Comparison of ENCODE assay signal across 21 cellular contexts in the genomic region with DNA sequence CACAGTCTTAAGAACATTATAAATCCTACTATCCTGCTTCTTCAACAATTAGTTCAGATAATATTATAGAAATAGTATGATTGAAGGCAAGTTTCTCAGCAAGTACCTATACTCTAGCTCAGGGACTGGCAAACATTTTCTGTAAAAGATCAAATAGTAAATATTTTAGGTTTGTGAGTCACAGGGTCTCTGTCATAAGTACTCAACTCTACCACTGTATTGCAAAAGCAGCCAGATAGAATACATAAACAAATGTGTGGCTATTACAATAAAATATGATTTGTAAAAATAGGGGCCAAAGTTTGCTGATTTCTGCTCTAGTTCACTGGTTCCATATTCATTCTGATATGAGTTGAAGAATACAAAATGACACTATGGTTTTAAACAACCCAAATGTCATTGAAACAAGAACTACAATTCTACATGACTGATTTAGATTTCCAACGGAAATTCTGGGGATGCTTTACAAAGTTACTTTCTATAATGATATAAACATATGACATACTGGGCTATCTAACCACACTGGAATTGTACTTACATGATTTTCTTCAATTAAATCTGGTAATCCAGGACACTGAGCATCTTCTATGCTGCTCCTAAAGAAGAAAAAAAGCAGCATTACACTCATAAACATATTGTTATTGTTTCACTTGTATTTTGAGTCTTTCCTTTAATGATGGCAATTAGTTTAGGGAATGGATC. TPM values are rescaled to one million over a fixed set of nuclear protein-coding genes. Genes with fewer than 3 reads are reported as not detected.
DNase-seq lines count a peak whose midpoint lies in the region; ATAC-seq, FAIRE-seq and TF ChIP-seq lines count a peak whose summit lies in the region.
"Had no signal": no experiment of that assay in that cellular context is flagged by ENCODE, and none has a peak within 500 bp of the region (broad histone marks: within the 10 kb centered on the region; RNA-seq: fewer than 3 reads in every experiment).

No MANE protein-coding gene starts in this region.

- H3K79me1 ChIP-seq in mesenchymal stem cell (replicated peaks; ENCODE audit: low read length, poor library complexity, severe bottlenecking): no peaks in the 10 kb centered on the region

- H3K14ac ChIP-seq in mesenchymal stem cell (ENCODE audit: low read length in 2 of 2): no peak overlapping the region

- H3K18ac ChIP-seq in mesenchymal stem cell (ENCODE audit: low read depth in 1 of 2, low read length in 2 of 2): no peak overlapping the region

- no peak overlapping the region for H3K4me3 Mint-ChIP-seq in HFFc6
- H3K4me3 Mint-ChIP-seq: B cell; CD4-positive, alpha-beta T cell had no signal

- H3K36me3 ChIP-seq in mesenchymal stem cell (ENCODE audit: control insufficient read depth in 1 of 2, insufficient read depth in 2 of 2, low read depth in 1 of 2, low read length in 2 of 2): peaks cover 0 to 20% of the 10 kb centered on the region in 2 experiments

- no peak for ATAC-seq in GM18870 (IDR thresholded peaks at IDR 0.05; ENCODE audit: unreplicated experiment)
- ATAC-seq in stimulated activated naive CD8-positive, alpha-beta T cell treated with anti-CD3 and anti-CD28 coated beads, Interleukin-15, Interleukin-2, amounts not matched to agents 100 U/mL and 50 U/mL, for 24 hours: no peak
- ATAC-seq: A549 had no signal

- peak overlapping the region; percentile 44 for H3K9ac ChIP-seq in mesenchymal stem cell (ENCODE audit: low read length)

- H3K4me1 ChIP-seq in mesenchymal stem cell (ENCODE audit: control insufficient read depth, insufficient read depth, low read depth, low read length): no peaks in the 10 kb centered on the region
- H3K4me1 ChIP-seq: A549 had no signal

- no peak overlapping the region for H2AFZ ChIP-seq in mesenchymal stem cell (ENCODE audit: low read depth, low read length)

- no peaks in the 10 kb centered on the region for H3K9me3 Mint-ChIP-seq in HFFc6
- H3K9me3 Mint-ChIP-seq: CD4-positive, alpha-beta T cell had no signal

- H3K9me3 ChIP-seq in mesenchymal stem cell (ENCODE audit: control insufficient read depth, low read length): no peaks in the 10 kb centered on the region
- H3K9me3 ChIP-seq: A549 had no signal

- H4K91ac ChIP-seq in mesenchymal stem cell (ENCODE audit: low read length): no peak overlapping the region

- peak; percentile 13 for DNase-seq in AG08395 (ENCODE audit: low spot score)
- DNase-seq in HFFc6: peak; percentile 10
- peak; percentile 60 for DNase-seq in mesenchymal stem cell
- DNase-seq in DMS53 treated with DMSO at 0.1 percent for 48 hours (lab: John Stamatoyannopoulos, UW; ENCODE audit: unreplicated experiment): no peak
- DNase-seq in stimulated activated naive CD8-positive, alpha-beta T cell treated with anti-CD3 and anti-CD28 coated beads, Interleukin-15, Interleukin-2, amounts not matched to agents 100 U/mL and 50 U/mL, for 24 hours: no peak
- no peak for DNase-seq in activated effector memory CD4-positive, alpha-beta T cell treated with anti-CD3 and anti-CD28 coated beads, Interleukin-2, amount 50 U/mL, for 16 hours
- DNase-seq: Calu3; CD4-positive, alpha-beta T cell; DMS79; GF-D8; H7; NCI-H146; NCI-H345; NCI-H526 treated with DMSO at 0.1 percent for 48 hours; NK-92 treated with Interleukin-12 subunit alpha and Interleukin-12 subunit beta, amount 100 ng/mL, for 24 hours; OCI-M1 had no signal

- H3K4me2 ChIP-seq in mesenchymal stem cell (ENCODE audit: low read length, poor library complexity, severe bottlenecking): no peak overlapping the region
- H3K4me2 ChIP-seq: A549 had no signal

- TF ChIP-seq CTCF in HFFc6 (IDR thresholded peaks at IDR 0.05): no peak

- H2BK120ac ChIP-seq in mesenchymal stem cell (ENCODE audit: low read depth, low read length): no peak overlapping the region

- no peaks in the 10 kb centered on the region for H3K27me3 Mint-ChIP-seq in HFFc6 (ENCODE audit: insufficient read depth)
- H3K27me3 Mint-ChIP-seq: B cell; CD4-positive, alpha-beta T cell had no signal

- H3K23ac ChIP-seq in mesenchymal stem cell (ENCODE audit: low read length in 2 of 2): no peak overlapping the region

- H2BK15ac ChIP-seq in mesenchymal stem cell (ENCODE audit: low read depth, poor library complexity, severe bottlenecking): no peak overlapping the region

- no CpG with 5 or more reads among the region's 1 CpG for WGBS in mesenchymal stem cell

- H3K27me3 ChIP-seq in mesenchymal stem cell (ENCODE audit: control insufficient read depth in 1 of 2, insufficient read depth in 1 of 2, low read length in 2 of 2): no peaks in the 10 kb centered on the region

- peaks cover 17% of the 10 kb centered on the region for H3K4me1 Mint-ChIP-seq in HFFc6 (ENCODE audit: low read depth)
- H3K4me1 Mint-ChIP-seq: B cell had no signal

- no peak overlapping the region for H2BK5ac ChIP-seq in mesenchymal stem cell (ENCODE audit: low read depth, low read length, poor library complexity, severe bottlenecking)

- H3K4ac ChIP-seq in mesenchymal stem cell (ENCODE audit: low read depth in 1 of 2, low read length in 2 of 2): no peak overlapping the region

- peak; percentile 15 for FAIRE-seq in endometrium (lab: Jason Lieb, UNC)
- FAIRE-seq: A549 had no signal

- H4K8ac ChIP-seq in mesenchymal stem cell (ENCODE audit: low read length): no peak overlapping the region

- no peak overlapping the region for H2AK5ac ChIP-seq in mesenchymal stem cell (ENCODE audit: low read length, severe bottlenecking)

- 0 out of 2 replicates have a peak overlapping the region, but pooled peaks have one; percentile 27 for H3K27ac Mint-ChIP-seq in HFFc6
- H3K27ac Mint-ChIP-seq: B cell; CD4-positive, alpha-beta T cell had no signal

- H3K36me3 Mint-ChIP-seq in HFFc6 (ENCODE audit: low read depth): peaks cover 6% of the 10 kb centered on the region; the same call in 1 of the 2 replicates

- H2BK12ac ChIP-seq in mesenchymal stem cell (ENCODE audit: low read length in 2 of 2): no peak overlapping the region

- no peak overlapping the region for H3K4me3 ChIP-seq in mesenchymal stem cell (ENCODE audit: insufficient read depth in 1 of 2, low read depth in 1 of 2, low read length in 2 of 2)
- H3K4me3 ChIP-seq: A549 had no signal

- H3K27ac ChIP-seq in mesenchymal stem cell (ENCODE audit: low read length, poor library complexity, severe bottlenecking): no peak overlapping the region
- H3K27ac ChIP-seq: A549, RWPE1 had no signal

RNA-seq across cellular contexts. Expression of gene LGALS3, which starts 23.2 kb away (rescaled TPM):
- 10 to 100 TPM; 70.1 to 83.0 (median 74.7) TPM for total RNA-seq in HFFc6 (2021; fragmentation: NEBNext Ultra II Directional; extraction: Animal tissue kit (Norgen Biotek cat#: 25700))
- 172 TPM for polyA plus RNA-seq in mesenchymal stem cell (2013, experiment 1 of 2)
- 175 TPM for polyA plus RNA-seq in mesenchymal stem cell (2013, experiment 2 of 2)

RNA-seq across cellular contexts. Expression of gene DLGAP5, which starts 39.2 kb away (rescaled TPM):
- total RNA-seq in HFFc6 (2021; fragmentation: NEBNext Ultra II Directional; extraction: Animal tissue kit (Norgen Biotek cat#: 25700)): 10 to 100 TPM; 21.8 to 58.3 (median 52.5) TPM
- polyA plus RNA-seq in mesenchymal stem cell (2013, experiment 1 of 2): 5.8 TPM
- 5.8 TPM for polyA plus RNA-seq in mesenchymal stem cell (2013, experiment 2 of 2)
- total RNA-seq: B cell had no signal

Comparison
In these comparisons a context has a peak if more than half of its experiments do, and no peak if none do; other contexts are left out.
1. DNase-seq: peak in AG08395 (single experiment), HFFc6 (single experiment) and mesenchymal stem cell (single experiment); none in DMS53 treated with DMSO at 0.1 percent for 48 hours (single experiment), stimulated activated naive CD8-positive, alpha-beta T cell treated with anti-CD3 and anti-CD28 coated beads, Interleukin-15, Interleukin-2, amounts not matched to agents 100 U/mL and 50 U/mL, for 24 hours (single experiment) and activated effector memory CD4-positive, alpha-beta T cell treated with anti-CD3 and anti-CD28 coated beads, Interleukin-2, amount 50 U/mL, for 16 hours (single experiment).